In the genomic region with DNA sequence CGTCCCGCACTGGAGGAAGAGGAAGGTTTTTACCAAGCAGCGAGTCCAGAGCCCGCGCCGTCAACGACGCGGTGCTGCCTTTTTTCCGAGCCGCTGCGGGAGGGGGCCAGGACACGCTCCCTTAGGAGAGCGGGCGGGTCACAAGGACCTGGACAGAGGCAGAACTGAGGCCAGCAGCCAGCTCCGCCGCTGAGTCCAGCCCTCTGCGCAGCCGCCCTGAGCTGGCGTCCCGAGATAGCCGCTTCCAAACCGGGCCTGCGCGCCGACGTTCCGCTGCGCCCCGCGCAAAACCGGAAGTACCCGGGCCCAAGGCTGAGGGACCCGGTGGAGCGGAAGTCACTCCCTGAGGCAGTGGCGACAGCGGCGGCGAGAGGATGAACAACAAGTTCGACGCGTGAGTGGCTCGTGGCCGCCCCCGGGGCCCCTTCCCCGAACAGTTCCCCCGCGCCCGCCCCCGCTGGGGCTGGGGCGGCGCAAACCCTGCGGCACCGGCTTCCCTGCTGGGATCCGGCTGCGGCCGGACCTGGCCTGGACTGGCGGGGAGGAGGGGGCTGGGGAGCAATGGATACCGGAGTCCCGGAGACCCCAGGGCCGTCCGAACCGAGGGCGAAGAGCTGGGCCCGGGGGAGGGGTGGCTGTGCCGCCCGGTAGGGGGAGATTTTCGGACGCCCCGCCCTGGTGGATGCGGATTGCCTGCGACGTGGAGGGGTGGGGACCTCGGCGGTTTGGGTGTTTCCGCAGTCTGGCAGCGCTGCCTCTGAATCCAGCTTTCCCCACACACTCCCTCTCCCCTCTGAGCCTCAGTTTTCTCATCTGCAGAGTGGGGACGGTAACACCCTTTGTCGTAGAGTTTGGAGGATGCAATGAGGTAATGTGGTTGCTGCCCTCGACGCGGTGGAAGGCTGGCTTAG, we compare ENCODE assay signal across 8 cellular contexts.
DNase-seq lines count a peak whose midpoint lies in the region; ATAC-seq, FAIRE-seq and TF ChIP-seq lines count a peak whose summit lies in the region.

A gene with protein sequence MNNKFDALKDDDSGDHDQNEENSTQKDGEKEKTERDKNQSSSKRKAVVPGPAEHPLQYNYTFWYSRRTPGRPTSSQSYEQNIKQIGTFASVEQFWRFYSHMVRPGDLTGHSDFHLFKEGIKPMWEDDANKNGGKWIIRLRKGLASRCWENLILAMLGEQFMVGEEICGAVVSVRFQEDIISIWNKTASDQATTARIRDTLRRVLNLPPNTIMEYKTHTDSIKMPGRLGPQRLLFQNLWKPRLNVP (plus strand): TSS at position 339 of the 911 bp plus-strand sequence. CDS start 36 bp downstream, at position 375.
A gene (minus strand): TSS at position 207 of the 911 bp plus-strand sequence. CDS start 675 bp downstream, outside the sequence.

- CTCF ChIA-PET in RWPE1 (lab: Yijun Ruan, JAX), result interaction anchor here (0.6 to 1.2 kb wide), 4 partner anchors 10 to 28 kb away, joined by 3 read pairs; no protein-coding TSS in a partner anchor

- TF ChIP-seq CTCF in RWPE1 (conservative IDR thresholded peaks at IDR 0.05; ENCODE audit: low read depth), result no peak; the same call in 1 of the 2 replicates
- TF ChIP-seq CTCF in nephron progenitor cell (IDR thresholded peaks at IDR 0.05), result peak; percentile 8

- H3K4me1 Mint-ChIP-seq in nephron progenitor cell, result peaks cover 28% of the 10 kb centered on the region
- H3K4me1 Mint-ChIP-seq in stimulated activated naive CD8-positive, alpha-beta T cell treated with anti-CD3 and anti-CD28 coated beads, Interleukin-15, amount 100 ng/mL, for 72 hours, result peaks cover 76% of the 10 kb centered on the region

- peaks cover 7% of the 10 kb centered on the region for H3K36me3 ChIP-seq in ES-I3 (ENCODE audit: insufficient read depth, low read length)

- H3K27ac Mint-ChIP-seq in nephron progenitor cell, result peak within 1 kb of the TSS; percentile 98
- peak within 1 kb of the TSS; percentile 100 for H3K27ac Mint-ChIP-seq in stimulated activated naive CD8-positive, alpha-beta T cell treated with anti-CD3 and anti-CD28 coated beads, Interleukin-15, amount 100 ng/mL, for 72 hours

- peaks cover 39% of the 10 kb centered on the region for H3K9me3 Mint-ChIP-seq in nephron progenitor cell
- H3K9me3 Mint-ChIP-seq in stimulated activated naive CD8-positive, alpha-beta T cell treated with anti-CD3 and anti-CD28 coated beads, Interleukin-15, amount 100 ng/mL, for 72 hours, result peaks cover 4 to 7% of the 10 kb centered on the region in 2 donors

- peaks cover 74% of the 10 kb centered on the region for H3K36me3 Mint-ChIP-seq in nephron progenitor cell (ENCODE audit: low read depth)

- ATAC-seq in stimulated activated naive CD8-positive, alpha-beta T cell treated with anti-CD3 and anti-CD28 coated beads, Interleukin-15, amount 100 ng/mL, for 72 hours, result peak; percentile 98

- POLR2A ChIA-PET in RWPE1 (lab: Yijun Ruan, JAX; ENCODE audit: low non-redundant PET), result interaction anchor here (0.6 to 0.8 kb wide), 2 partner anchors 13 to 39 kb away, joined by 3 read pairs; no protein-coding TSS in a partner anchor

- no peak for FAIRE-seq in H54 (lab: Jason Lieb, UNC)

- peak within 1 kb of the TSS; percentile 95 for H3K9ac ChIP-seq in ES-I3 (ENCODE audit: low read depth, low read length)

- peak within 1 kb of the TSS; percentile 97 for H3K4me3 Mint-ChIP-seq in nephron progenitor cell
- peak within 1 kb of the TSS; percentile 98 for H3K4me3 Mint-ChIP-seq in stimulated activated naive CD8-positive, alpha-beta T cell treated with anti-CD3 and anti-CD28 coated beads, Interleukin-15, amount 100 ng/mL, for 72 hours

- DNase-seq in H54 (ENCODE audit: insufficient read length, low spot score) (peak; percentile 97), LoVo (ENCODE audit: low spot score) (peak; percentile 94), RWPE1 (ENCODE audit: low spot score) (peak; percentile 97), fibroblast of the conjunctiva (ENCODE audit: low read depth) (peak; percentile 79), nephron progenitor cell (peak; percentile 93)
- DNase-seq in activated effector memory CD4-positive, alpha-beta T cell treated with Interleukin-2 at 50 U/mL for 16 hours, result peak; percentile 86
- peak; percentile 92 to 95 for DNase-seq in stimulated activated naive CD8-positive, alpha-beta T cell treated with anti-CD3 and anti-CD28 coated beads, Interleukin-15, amount 100 ng/mL, for 72 hours

- TF ChIP-seq POLR2A in H54 (IDR thresholded peaks at IDR 0.05; ENCODE audit: low read depth, low read length), result peak; percentile 91

- H3K4me1 ChIP-seq in ES-I3 (ENCODE audit: insufficient read depth, low read length), result no peaks in the 10 kb centered on the region; the same call in 1 of the 2 replicates

- H3K27me3 Mint-ChIP-seq in nephron progenitor cell (ENCODE audit: low read depth, poor library complexity), result no peaks in the 10 kb centered on the region
- no peaks in the 10 kb centered on the region for H3K27me3 Mint-ChIP-seq in stimulated activated naive CD8-positive, alpha-beta T cell treated with anti-CD3 and anti-CD28 coated beads, Interleukin-15, amount 100 ng/mL, for 72 hours

- H3K27ac ChIP-seq in RWPE1, result peak within 1 kb of the TSS; percentile 95

- no peaks in the 10 kb centered on the region for H3K9me3 ChIP-seq in ES-I3 (ENCODE audit: control insufficient read depth, insufficient read depth, low read length)

Comparison
In these comparisons a context has a peak if more than half of its experiments do, and no peak if none do; other contexts are left out.
1. Peak in every context shown above with its lines: DNase-seq, ATAC-seq and H3K27ac ChIP-seq.